15 cellular contexts compared by ENCODE assay signal in genomic region chr6:124872361-124873065, GRCh38.
DNase-seq lines count a peak whose midpoint lies in the region; ATAC-seq and TF ChIP-seq lines count a peak whose summit lies in the region.
"Had no signal": no experiment of that assay in that cellular context is flagged by ENCODE, and none has a peak within 500 bp of the region (broad histone marks: within the 10 kb centered on the region; RNA-seq: fewer than 3 reads in every experiment).

No MANE protein-coding gene starts in this region.

- H3K36me3 ChIP-seq in SK-N-SH (replicated peaks in 1 of 2; ENCODE audit: control insufficient read depth in 1 of 2, insufficient read depth in 2 of 2, low read length in 1 of 2), result no peaks in the 10 kb centered on the region
- H3K36me3 ChIP-seq: lower lobe of right lung, right lobe of liver had no signal

- no peak overlapping the region for H3K27ac ChIP-seq in SK-N-SH (ENCODE audit: low read depth in 2 of 2, low read length in 1 of 2)
- H3K27ac ChIP-seq: C4-2B, lower lobe of right lung, right lobe of liver had no signal

- H3K79me2 ChIP-seq in SK-N-SH (ENCODE audit: insufficient read depth), result no peaks in the 10 kb centered on the region

- no peak for TF ChIP-seq RAD21 in SK-N-SH (IDR thresholded peaks at IDR 0.05; ENCODE audit: low read length)

- no peaks in the 10 kb centered on the region for H3K4me1 ChIP-seq in SK-N-SH (ENCODE audit: control insufficient read depth in 1 of 2, insufficient read depth in 2 of 2, low read depth in 1 of 2, low read length in 1 of 2)
- H3K4me1 ChIP-seq: lower lobe of right lung, right lobe of liver had no signal

- 11% methylated on average over 4 of the region's 4 CpGs for WGBS in SK-N-SH (ENCODE audit: low lambda C conversion rate)

- no peak for TF ChIP-seq CTCF in SK-N-SH (IDR thresholded peaks at IDR 0.05)

- H4K20me1 ChIP-seq in SK-N-SH (ENCODE audit: insufficient read depth), result no peaks in the 10 kb centered on the region

- H3K9me2 ChIP-seq in SK-N-SH, result no peaks in the 10 kb centered on the region

- ATAC-seq in GM18909 (IDR thresholded peaks at IDR 0.05; ENCODE audit: poor library complexity, unreplicated experiment), result peak; percentile 85
- ATAC-seq in GM21529 (IDR thresholded peaks at IDR 0.05; ENCODE audit: unreplicated experiment), result peak; percentile 70
- ATAC-seq in HG02981 (IDR thresholded peaks at IDR 0.05; ENCODE audit: unreplicated experiment), result peak; percentile 84
- peak; percentile 80 for ATAC-seq in HG03571 (IDR thresholded peaks at IDR 0.05; ENCODE audit: unreplicated experiment)
- ATAC-seq: activated T-helper 17 cell treated with anti-CD3 and anti-CD28 coated beads, Interleukin-2, amount 50 U/mL, for 72 hours; lower lobe of right lung; right lobe of liver had no signal

- CTCF ChIA-PET in SK-N-SH (lab: Yijun Ruan, JAX), result interaction anchor here (2.4 kb wide), 1 partner anchor 242 kb away, joined by 9 read pairs; no protein-coding TSS in a partner anchor

- DNase-seq in SK-N-SH (no peak), D341Med (ENCODE audit: low spot score) (no peak), globus pallidus (ENCODE audit: low spot score) (no peak), DMS153 treated with DMSO at 0.1 percent for 48 hours (lab: John Stamatoyannopoulos, UW; ENCODE audit: unreplicated experiment) (no peak)
- DNase-seq: aorta, lower lobe of right lung, MV-4-11, NCI-H446, right lobe of liver had no signal

- H2AFZ ChIP-seq in SK-N-SH (ENCODE audit: low read depth), result no peak overlapping the region

- H3K9me3 ChIP-seq in SK-N-SH, result no peaks in the 10 kb centered on the region
- H3K9me3 ChIP-seq: lower lobe of right lung, right lobe of liver had no signal

- POLR2A ChIA-PET in SK-N-SH (lab: Yijun Ruan, JAX), result no interaction called here

- TF ChIP-seq EP300 in SK-N-SH (IDR thresholded peaks at IDR 0.05; ENCODE audit: borderline replicate concordance in 1 of 2, low read depth in 1 of 2, low read length in 1 of 2), result no peak

- H3K4me2 ChIP-seq in SK-N-SH, result no peak overlapping the region

- H3K27me3 ChIP-seq in SK-N-SH (ENCODE audit: insufficient read depth), result no peaks in the 10 kb centered on the region
- H3K27me3 ChIP-seq: right lobe of liver had no signal

- H3K9ac ChIP-seq in SK-N-SH, result no peak overlapping the region

- H3K4me3 ChIP-seq in SK-N-SH (ENCODE audit: low read depth in 2 of 2, low read length in 1 of 2), result no peak overlapping the region
- H3K4me3 ChIP-seq: lower lobe of right lung, right lobe of liver had no signal

- no peaks in the 10 kb centered on the region for H3F3A ChIP-seq in SK-N-SH (replicated peaks; ENCODE audit: insufficient read depth)

TF ChIP-seq in SK-N-SH, 30 proteins besides CTCF, POLR2A, EP300 and RAD21:
- TF ChIP-seq PBX3 (IDR thresholded peaks at IDR 0.05) (no peak), ZBTB33 (IDR thresholded peaks at IDR 0.05; ENCODE audit: borderline replicate concordance, low read depth) (no peak)
TF ChIP-seq in SK-N-SH: peak in this region for 0.
